19 cellular contexts compared by ENCODE assay signal in genomic region chr4:3118281-3118680, GRCh38. TPM values are rescaled to one million over a fixed set of nuclear protein-coding genes. Genes with fewer than 3 reads are reported as not detected.
DNase-seq lines count a peak whose midpoint lies in the region; ATAC-seq and TF ChIP-seq lines count a peak whose summit lies in the region.
"Had no signal": no experiment of that assay in that cellular context is flagged by ENCODE, and none has a peak within 500 bp of the region (broad histone marks: within the 10 kb centered on the region; RNA-seq: fewer than 3 reads in every experiment).

No MANE protein-coding gene starts in this region.

- H3K4me2 ChIP-seq in smooth muscle cell, result no peak overlapping the region
- H3K4me2 ChIP-seq: GM23338 had no signal

- no peak overlapping the region for H3K9ac ChIP-seq in smooth muscle cell (ENCODE audit: low read depth)

- H2AFZ ChIP-seq in smooth muscle cell (ENCODE audit: low read depth), result no peak overlapping the region
- H2AFZ ChIP-seq: GM23338 had no signal

- no peak overlapping the region for H3K4me3 ChIP-seq in A673 (ENCODE audit: low read depth, low read length, poor library complexity, severe bottlenecking)
- H3K4me3 ChIP-seq in fibroblast of villous mesenchyme (ENCODE audit: low read depth, low read length), result no peak overlapping the region
- no peak overlapping the region for H3K4me3 ChIP-seq in smooth muscle cell
- H3K4me3 ChIP-seq: GM23338 had no signal

- no peak for ATAC-seq in left lobe of liver
- ATAC-seq: CD8-positive, alpha-beta T cell; GM23338 had no signal

- TF ChIP-seq CTCF in A673 (conservative IDR thresholded peaks at IDR 0.05; ENCODE audit: low read depth, low read length) (no peak), VCaP (conservative IDR thresholded peaks at IDR 0.05) (no peak), fibroblast of villous mesenchyme (IDR thresholded peaks at IDR 0.05; ENCODE audit: insufficient read depth, low read depth, low read length) (no peak), smooth muscle cell (IDR thresholded peaks at IDR 0.05; ENCODE audit: borderline replicate concordance, insufficient read depth, poor library complexity, severe bottlenecking) (no peak)

- H3K9me3 ChIP-seq in A673 (ENCODE audit: low read depth, low read length, poor library complexity, severe bottlenecking), result no peaks in the 10 kb centered on the region
- H3K9me3 ChIP-seq in smooth muscle cell (replicated peaks; ENCODE audit: low read depth), result no peaks in the 10 kb centered on the region
- H3K9me3 ChIP-seq: BE2C had no signal

- H3K27me3 ChIP-seq in A673 (replicated peaks; ENCODE audit: insufficient read depth, low read depth, low read length, poor library complexity), result no peaks in the 10 kb centered on the region
- H3K27me3 ChIP-seq in smooth muscle cell (ENCODE audit: low read depth), result no peaks in the 10 kb centered on the region
- H3K27me3 ChIP-seq: BE2C had no signal

- no TSS peak for BruUV-seq in A673 (replicated peaks; lab: Mats Ljungman, UMichigan)

- H3F3A ChIP-seq in smooth muscle cell (ENCODE audit: low read depth), result peaks cover 13% of the 10 kb centered on the region

- H3K36me3 ChIP-seq in A673 (ENCODE audit: insufficient read depth, low read length, poor library complexity, severe bottlenecking), result peaks cover 54% of the 10 kb centered on the region
- no peaks in the 10 kb centered on the region for H3K36me3 ChIP-seq in smooth muscle cell (ENCODE audit: low read depth)

- DNase-seq in A673 (ENCODE audit: low spot score), result no peak
- peak; percentile 75 for DNase-seq in fibroblast of villous mesenchyme (ENCODE audit: low read depth)
- no peak for DNase-seq in smooth muscle cell (lab: John Stamatoyannopoulos, UW; ENCODE audit: unreplicated experiment)
- DNase-seq in AG20443 (ENCODE audit: low spot score), result no peak
- no peak for DNase-seq in C1 segment of cervical spinal cord (lab: John Stamatoyannopoulos, UW)
- DNase-seq in left lobe of liver (ENCODE audit: low spot score), result no peak
- DNase-seq: BE2C; CD8-positive, alpha-beta T cell; COR-L47; DMS153; DMS79 treated with DMSO at 0.1 percent for 48 hours; EL; H9 had no signal

- POLR2A ChIA-PET in A673 (lab: Charles Lee; ENCODE audit: low non-redundant PET), result no interaction called here

- CTCF ChIA-PET in A673 (lab: Charles Lee), result no interaction called here

- H3K4me1 ChIP-seq in A673 (ENCODE audit: insufficient read depth, low read length, poor library complexity, severe bottlenecking), result peaks cover 36% of the 10 kb centered on the region
- H3K4me1 ChIP-seq in smooth muscle cell (ENCODE audit: low read depth), result peaks cover 6% of the 10 kb centered on the region
- H3K4me1 ChIP-seq: BE2C had no signal

- H3K79me2 ChIP-seq in smooth muscle cell (ENCODE audit: low read depth), result no peaks in the 10 kb centered on the region

- peaks cover 8% of the 10 kb centered on the region for H4K20me1 ChIP-seq in smooth muscle cell (ENCODE audit: low read depth)

- intact Hi-C loops in A673 (cut with micrococcal nuclease; ENCODE audit: unreplicated experiment), result no loop called here

- WGBS in smooth muscle cell (ENCODE audit: low lambda C conversion rate), result 50% methylated on average over 8 of the region's 8 CpGs

- peak overlapping the region; percentile 26 for H3K27ac ChIP-seq in A673 (ENCODE audit: low read depth, low read length, poor library complexity, severe bottlenecking)
- peak overlapping the region; percentile 97 for H3K27ac ChIP-seq in VCaP
- H3K27ac ChIP-seq in smooth muscle cell (ENCODE audit: low read depth), result peak overlapping the region; percentile 2

RNA-seq across cellular contexts. Expression of gene HTT, which starts 43.8 kb away (rescaled TPM):
- total RNA-seq in A673 (2021), result 66.8 and 86.6 TPM in 2 replicates
- total RNA-seq in fibroblast of villous mesenchyme, result 60.6 and 65.2 TPM in 2 replicates
- 16.4 and 23.6 TPM in 2 replicates for total RNA-seq in smooth muscle cell
- 7.1 and 11.4 TPM in 2 replicates for polyA plus RNA-seq in smooth muscle cell
- total RNA-seq in left lobe of liver, result 25.1 TPM

RNA-seq across cellular contexts. Expression of gene HTT-AS, which starts 43.9 kb away (rescaled TPM):
- total RNA-seq in A673 (2021) (not detected in 2 replicates), fibroblast of villous mesenchyme (not detected in 2 replicates), smooth muscle cell (not detected in 2 replicates), left lobe of liver (not detected)
- not detected in 2 replicates for polyA plus RNA-seq in smooth muscle cell
- total RNA-seq: A172; CD8-positive, alpha-beta T cell; GM23338; H9; HT-29 had no signal
- polyA plus RNA-seq: CD14-positive monocyte, GM23338, IgD-negative memory B cell had no signal

Comparison
In these comparisons a context has a peak if more than half of its experiments do, and no peak if none do; other contexts are left out.
1. H3K27ac ChIP-seq: peak in every context shown above with its lines; median percentile 97 in VCaP; 26 in A673; 2 in smooth muscle cell.